ENCODE assay signal across 8 cellular contexts in the genomic region with DNA sequence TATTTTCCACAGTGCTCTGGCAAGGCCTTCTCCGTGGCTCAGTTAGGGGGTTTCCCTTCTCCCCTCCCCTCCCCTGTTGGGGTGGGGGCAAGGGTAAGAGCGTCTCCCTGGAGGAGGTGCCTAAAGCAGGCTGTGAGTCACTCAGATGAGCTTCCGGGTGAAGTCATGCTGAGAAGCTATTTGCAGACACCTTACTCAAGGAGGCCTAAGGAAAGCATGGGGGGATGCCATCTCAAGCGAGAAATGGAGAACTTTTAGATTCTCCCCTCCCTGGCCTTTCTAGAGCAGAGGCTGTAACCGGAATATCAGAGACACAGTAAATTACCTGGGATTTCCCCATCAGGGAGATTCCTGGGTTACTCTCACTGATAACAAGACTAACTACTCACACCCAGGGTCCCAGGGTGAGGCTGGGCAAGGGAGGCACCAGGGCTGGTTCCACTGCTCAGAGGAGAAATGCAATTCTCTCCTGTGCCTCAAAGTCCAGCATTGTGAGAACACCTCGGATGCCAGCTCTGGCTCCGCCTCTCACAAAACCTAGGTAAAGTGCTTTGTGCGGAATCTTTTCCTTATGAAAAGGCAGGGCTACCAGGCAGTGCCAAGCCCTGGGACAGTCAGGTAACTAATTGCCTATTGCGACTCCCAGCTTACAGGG.
DNase-seq lines count a peak whose midpoint lies in the region; ATAC-seq and TF ChIP-seq lines count a peak whose summit lies in the region.

No MANE protein-coding gene starts in this region.

- no peaks in the 10 kb centered on the region for H3K9me3 ChIP-seq in vagina

- no peaks in the 10 kb centered on the region for H3K36me3 ChIP-seq in vagina

- in situ Hi-C loops in GM13976 (cut with MboI; ENCODE audit: low sequenced_read_pairs, unreplicated experiment) = no loop called here

- no peak for TF ChIP-seq POLR2A in vagina (IDR thresholded peaks at IDR 0.05)

- TF ChIP-seq CTCF in GM13976 (IDR thresholded peaks at IDR 0.05; ENCODE audit: borderline replicate concordance, control extremely low read depth, extremely low read depth, insufficient read depth, missing control alignments) (no peak), vagina (IDR thresholded peaks at IDR 0.05) (no peak)

- peaks cover 9% of the 10 kb centered on the region for H3K4me1 ChIP-seq in vagina

- no peaks in the 10 kb centered on the region for H3K27me3 ChIP-seq in vagina

- H3K27ac ChIP-seq in vagina = no peak overlapping the region

- H3K4me3 ChIP-seq in vagina = no peak overlapping the region

- DNase-seq in GM13976 (ENCODE audit: low spot score) (peak; percentile 63), MV-4-11 (lab: John Stamatoyannopoulos, UW) (peak; percentile 60), germinal center (ENCODE audit: low spot score) (peak; percentile 57), HuH-7.5 (ENCODE audit: low spot score) (no peak), vagina (ENCODE audit: extremely low spot score in 2 of 2) (no peak)
- peak; percentile 64 to 81 for DNase-seq in activated CD8-positive, alpha-beta memory T cell treated with anti-CD3 and anti-CD28 coated beads for 4 hours (ENCODE audit: low read depth in 2 of 2)
- peak; percentile 54 to 58 for DNase-seq in stimulated activated CD4-positive, alpha-beta T cell treated with anti-CD3 and anti-CD28 coated beads, Interleukin-2, amount 100 ng/mL, for 48 hours

- intact Hi-C loops in vagina (cut with DNase I) = no loop called here

- peak; percentile 86 for ATAC-seq in HG02588 (IDR thresholded peaks at IDR 0.05; ENCODE audit: unreplicated experiment)

Comparison
In these comparisons a context has a peak if more than half of its experiments do, and no peak if none do; other contexts are left out.
1. DNase-seq: peak in GM13976 (single experiment), MV-4-11 (single experiment), activated CD8-positive, alpha-beta memory T cell treated with anti-CD3 and anti-CD28 coated beads for 4 hours (2 of 2), germinal center (single experiment) and stimulated activated CD4-positive, alpha-beta T cell treated with anti-CD3 and anti-CD28 coated beads, Interleukin-2, amount 100 ng/mL, for 48 hours (2 of 2); none in HuH-7.5 (single experiment) and vagina (0 of 2).